ENCODE assay signal across 1 cellular context in the genomic region with DNA sequence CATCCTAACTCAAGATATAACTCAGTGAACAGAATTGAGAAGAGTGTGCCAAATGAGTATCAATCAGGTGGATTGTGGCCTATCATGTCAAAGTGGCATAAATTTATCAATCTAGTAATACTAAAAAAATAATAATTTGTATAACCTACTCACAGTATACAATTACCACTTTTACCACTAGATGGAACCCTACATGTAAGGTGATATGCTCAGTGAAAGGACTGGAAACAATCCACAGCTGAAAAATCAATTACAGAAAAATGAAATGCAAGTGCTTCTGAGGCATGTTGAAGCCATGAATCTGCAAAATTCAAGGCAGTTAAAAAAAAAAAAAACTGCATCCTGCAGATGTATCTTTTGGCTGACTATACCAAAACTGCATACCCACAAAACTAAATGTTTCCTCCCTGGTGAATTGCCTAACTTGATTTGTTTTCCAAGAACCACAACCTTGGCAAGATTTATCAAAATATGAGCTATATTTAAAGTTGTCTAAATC.
TF ChIP-seq lines count a peak whose summit lies in the region.

No MANE protein-coding gene starts in this region.

TF ChIP-seq in HepG2, 621 proteins besides CTCF, POLR2A, EP300 and RAD21 (continues in another document):
- TF ChIP-seq ZNF44 (CRISPR knock-in tag; IDR thresholded peaks at IDR 0.05) (no peak), SRSF1 (optimal IDR thresholded peaks at IDR 0.05; ENCODE audit: low read depth, low read length) (no peak), FOXO1 (CRISPR knock-in tag; IDR thresholded peaks at IDR 0.05) (no peak), NFYC (CRISPR knock-in tag; IDR thresholded peaks at IDR 0.05) (no peak), ZSCAN29 (CRISPR knock-in tag; conservative IDR thresholded peaks at IDR 0.05) (no peak), SMAD3 (CRISPR knock-in tag; IDR thresholded peaks at IDR 0.05) (0 out of 2 replicates have a peak, but pooled peaks have one; percentile 25), FOXA3 (CRISPR knock-in tag; IDR thresholded peaks at IDR 0.05) (0 out of 2 replicates have a peak, but pooled peaks have one; percentile 24), MEIS2 (CRISPR knock-in tag; IDR thresholded peaks at IDR 0.05) (no peak), HOXA7 (CRISPR knock-in tag; IDR thresholded peaks at IDR 0.05) (no peak), RFX3 (CRISPR knock-in tag; IDR thresholded peaks at IDR 0.05) (no peak), CBX5 (CRISPR knock-in tag; IDR thresholded peaks at IDR 0.05; ENCODE audit: borderline replicate concordance) (no peak), KLF13 (CRISPR knock-in tag; IDR thresholded peaks at IDR 0.05) (no peak), NCOA1 (CRISPR knock-in tag; IDR thresholded peaks at IDR 0.05) (no peak), THAP11 (CRISPR knock-in tag; IDR thresholded peaks at IDR 0.05) (peak; percentile 47; the same call in 1 of the 2 replicates), PAX8 (CRISPR knock-in tag; IDR thresholded peaks at IDR 0.05; ENCODE audit: borderline replicate concordance) (no peak), KAT8 (CRISPR knock-in tag; IDR thresholded peaks at IDR 0.05) (peak; percentile 17), TBP (CRISPR knock-in tag; IDR thresholded peaks at IDR 0.05) (no peak), KDM2A (CRISPR knock-in tag; IDR thresholded peaks at IDR 0.05; ENCODE audit: borderline replicate concordance, low read depth) (no peak), NR2F1 (CRISPR knock-in tag; IDR thresholded peaks at IDR 0.05) (no peak), ZNF232 (CRISPR knock-in tag; IDR thresholded peaks at IDR 0.05; ENCODE audit: borderline replicate concordance) (no peak), ATF7-NPFF (CRISPR knock-in tag; IDR thresholded peaks at IDR 0.05; ENCODE audit: low read depth) (no peak), HNRNPLL (IDR thresholded peaks at IDR 0.05; ENCODE audit: low read depth, low read length, poor library complexity, severe bottlenecking) (no peak), ZNF563 (CRISPR knock-in tag; IDR thresholded peaks at IDR 0.05) (no peak), TAF15 (IDR thresholded peaks at IDR 0.05; ENCODE audit: low read depth, low read length, poor library complexity, severe bottlenecking) (no peak), HNRNPL (IDR thresholded peaks at IDR 0.05; ENCODE audit: low read depth, low read length) (no peak), NRL (CRISPR knock-in tag; IDR thresholded peaks at IDR 0.05; ENCODE audit: borderline replicate concordance) (no peak)
- TF ChIP-seq, protein P1, sequence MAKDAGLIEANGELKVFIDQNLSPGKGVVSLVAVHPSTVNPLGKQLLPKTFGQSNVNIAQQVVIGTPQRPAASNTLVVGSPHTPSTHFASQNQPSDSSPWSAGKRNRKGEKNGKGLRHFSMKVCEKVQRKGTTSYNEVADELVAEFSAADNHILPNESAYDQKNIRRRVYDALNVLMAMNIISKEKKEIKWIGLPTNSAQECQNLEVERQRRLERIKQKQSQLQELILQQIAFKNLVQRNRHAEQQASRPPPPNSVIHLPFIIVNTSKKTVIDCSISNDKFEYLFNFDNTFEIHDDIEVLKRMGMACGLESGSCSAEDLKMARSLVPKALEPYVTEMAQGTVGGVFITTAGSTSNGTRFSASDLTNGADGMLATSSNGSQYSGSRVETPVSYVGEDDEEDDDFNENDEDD (CRISPR knock-in tag; IDR thresholded peaks at IDR 0.05; ENCODE audit: borderline replicate concordance): no peak
- TF ChIP-seq, protein P2, sequence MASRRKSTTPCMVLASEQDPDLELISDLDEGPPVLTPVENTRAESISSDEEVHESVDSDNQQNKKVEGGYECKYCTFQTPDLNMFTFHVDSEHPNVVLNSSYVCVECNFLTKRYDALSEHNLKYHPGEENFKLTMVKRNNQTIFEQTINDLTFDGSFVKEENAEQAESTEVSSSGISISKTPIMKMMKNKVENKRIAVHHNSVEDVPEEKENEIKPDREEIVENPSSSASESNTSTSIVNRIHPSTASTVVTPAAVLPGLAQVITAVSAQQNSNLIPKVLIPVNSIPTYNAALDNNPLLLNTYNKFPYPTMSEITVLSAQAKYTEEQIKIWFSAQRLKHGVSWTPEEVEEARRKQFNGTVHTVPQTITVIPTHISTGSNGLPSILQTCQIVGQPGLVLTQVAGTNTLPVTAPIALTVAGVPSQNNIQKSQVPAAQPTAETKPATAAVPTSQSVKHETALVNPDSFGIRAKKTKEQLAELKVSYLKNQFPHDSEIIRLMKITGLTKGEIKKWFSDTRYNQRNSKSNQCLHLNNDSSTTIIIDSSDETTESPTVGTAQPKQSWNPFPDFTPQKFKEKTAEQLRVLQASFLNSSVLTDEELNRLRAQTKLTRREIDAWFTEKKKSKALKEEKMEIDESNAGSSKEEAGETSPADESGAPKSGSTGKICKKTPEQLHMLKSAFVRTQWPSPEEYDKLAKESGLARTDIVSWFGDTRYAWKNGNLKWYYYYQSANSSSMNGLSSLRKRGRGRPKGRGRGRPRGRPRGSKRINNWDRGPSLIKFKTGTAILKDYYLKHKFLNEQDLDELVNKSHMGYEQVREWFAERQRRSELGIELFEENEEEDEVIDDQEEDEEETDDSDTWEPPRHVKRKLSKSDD (CRISPR knock-in tag; IDR thresholded peaks at IDR 0.05; ENCODE audit: low read depth): no peak
- TF ChIP-seq, protein P3, sequence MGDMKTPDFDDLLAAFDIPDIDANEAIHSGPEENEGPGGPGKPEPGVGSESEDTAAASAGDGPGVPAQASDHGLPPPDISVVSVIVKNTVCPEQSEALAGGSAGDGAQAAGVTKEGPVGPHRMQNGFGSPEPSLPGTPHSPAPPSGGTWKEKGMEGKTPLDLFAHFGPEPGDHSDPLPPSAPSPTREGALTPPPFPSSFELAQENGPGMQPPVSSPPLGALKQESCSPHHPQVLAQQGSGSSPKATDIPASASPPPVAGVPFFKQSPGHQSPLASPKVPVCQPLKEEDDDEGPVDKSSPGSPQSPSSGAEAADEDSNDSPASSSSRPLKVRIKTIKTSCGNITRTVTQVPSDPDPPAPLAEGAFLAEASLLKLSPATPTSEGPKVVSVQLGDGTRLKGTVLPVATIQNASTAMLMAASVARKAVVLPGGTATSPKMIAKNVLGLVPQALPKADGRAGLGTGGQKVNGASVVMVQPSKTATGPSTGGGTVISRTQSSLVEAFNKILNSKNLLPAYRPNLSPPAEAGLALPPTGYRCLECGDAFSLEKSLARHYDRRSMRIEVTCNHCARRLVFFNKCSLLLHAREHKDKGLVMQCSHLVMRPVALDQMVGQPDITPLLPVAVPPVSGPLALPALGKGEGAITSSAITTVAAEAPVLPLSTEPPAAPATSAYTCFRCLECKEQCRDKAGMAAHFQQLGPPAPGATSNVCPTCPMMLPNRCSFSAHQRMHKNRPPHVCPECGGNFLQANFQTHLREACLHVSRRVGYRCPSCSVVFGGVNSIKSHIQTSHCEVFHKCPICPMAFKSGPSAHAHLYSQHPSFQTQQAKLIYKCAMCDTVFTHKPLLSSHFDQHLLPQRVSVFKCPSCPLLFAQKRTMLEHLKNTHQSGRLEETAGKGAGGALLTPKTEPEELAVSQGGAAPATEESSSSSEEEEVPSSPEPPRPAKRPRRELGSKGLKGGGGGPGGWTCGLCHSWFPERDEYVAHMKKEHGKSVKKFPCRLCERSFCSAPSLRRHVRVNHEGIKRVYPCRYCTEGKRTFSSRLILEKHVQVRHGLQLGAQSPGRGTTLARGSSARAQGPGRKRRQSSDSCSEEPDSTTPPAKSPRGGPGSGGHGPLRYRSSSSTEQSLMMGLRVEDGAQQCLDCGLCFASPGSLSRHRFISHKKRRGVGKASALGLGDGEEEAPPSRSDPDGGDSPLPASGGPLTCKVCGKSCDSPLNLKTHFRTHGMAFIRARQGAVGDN (CRISPR knock-in tag; IDR thresholded peaks at IDR 0.05): no peak
- TF ChIP-seq, protein P4, sequence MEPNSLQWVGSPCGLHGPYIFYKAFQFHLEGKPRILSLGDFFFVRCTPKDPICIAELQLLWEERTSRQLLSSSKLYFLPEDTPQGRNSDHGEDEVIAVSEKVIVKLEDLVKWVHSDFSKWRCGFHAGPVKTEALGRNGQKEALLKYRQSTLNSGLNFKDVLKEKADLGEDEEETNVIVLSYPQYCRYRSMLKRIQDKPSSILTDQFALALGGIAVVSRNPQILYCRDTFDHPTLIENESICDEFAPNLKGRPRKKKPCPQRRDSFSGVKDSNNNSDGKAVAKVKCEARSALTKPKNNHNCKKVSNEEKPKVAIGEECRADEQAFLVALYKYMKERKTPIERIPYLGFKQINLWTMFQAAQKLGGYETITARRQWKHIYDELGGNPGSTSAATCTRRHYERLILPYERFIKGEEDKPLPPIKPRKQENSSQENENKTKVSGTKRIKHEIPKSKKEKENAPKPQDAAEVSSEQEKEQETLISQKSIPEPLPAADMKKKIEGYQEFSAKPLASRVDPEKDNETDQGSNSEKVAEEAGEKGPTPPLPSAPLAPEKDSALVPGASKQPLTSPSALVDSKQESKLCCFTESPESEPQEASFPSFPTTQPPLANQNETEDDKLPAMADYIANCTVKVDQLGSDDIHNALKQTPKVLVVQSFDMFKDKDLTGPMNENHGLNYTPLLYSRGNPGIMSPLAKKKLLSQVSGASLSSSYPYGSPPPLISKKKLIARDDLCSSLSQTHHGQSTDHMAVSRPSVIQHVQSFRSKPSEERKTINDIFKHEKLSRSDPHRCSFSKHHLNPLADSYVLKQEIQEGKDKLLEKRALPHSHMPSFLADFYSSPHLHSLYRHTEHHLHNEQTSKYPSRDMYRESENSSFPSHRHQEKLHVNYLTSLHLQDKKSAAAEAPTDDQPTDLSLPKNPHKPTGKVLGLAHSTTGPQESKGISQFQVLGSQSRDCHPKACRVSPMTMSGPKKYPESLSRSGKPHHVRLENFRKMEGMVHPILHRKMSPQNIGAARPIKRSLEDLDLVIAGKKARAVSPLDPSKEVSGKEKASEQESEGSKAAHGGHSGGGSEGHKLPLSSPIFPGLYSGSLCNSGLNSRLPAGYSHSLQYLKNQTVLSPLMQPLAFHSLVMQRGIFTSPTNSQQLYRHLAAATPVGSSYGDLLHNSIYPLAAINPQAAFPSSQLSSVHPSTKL (CRISPR knock-in tag; IDR thresholded peaks at IDR 0.05): 0 out of 2 replicates have a peak, but pooled peaks have one; percentile 11
- TF ChIP-seq, protein P5, sequence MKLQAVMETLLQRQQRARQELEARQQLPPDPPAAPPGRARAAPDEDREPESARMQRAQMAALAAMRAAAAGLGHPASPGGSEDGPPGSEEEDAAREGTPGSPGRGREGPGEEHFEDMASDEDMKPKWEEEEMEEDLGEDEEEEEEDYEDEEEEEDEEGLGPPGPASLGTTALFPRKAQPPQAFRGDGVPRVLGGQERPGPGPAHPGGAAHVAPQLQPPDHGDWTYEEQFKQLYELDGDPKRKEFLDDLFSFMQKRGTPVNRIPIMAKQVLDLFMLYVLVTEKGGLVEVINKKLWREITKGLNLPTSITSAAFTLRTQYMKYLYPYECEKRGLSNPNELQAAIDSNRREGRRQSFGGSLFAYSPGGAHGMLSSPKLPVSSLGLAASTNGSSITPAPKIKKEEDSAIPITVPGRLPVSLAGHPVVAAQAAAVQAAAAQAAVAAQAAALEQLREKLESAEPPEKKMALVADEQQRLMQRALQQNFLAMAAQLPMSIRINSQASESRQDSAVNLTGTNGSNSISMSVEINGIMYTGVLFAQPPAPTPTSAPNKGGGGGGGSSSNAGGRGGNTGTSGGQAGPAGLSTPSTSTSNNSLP (IDR thresholded peaks at IDR 0.05; ENCODE audit: low read depth, low read length): peak; percentile 62
- TF ChIP-seq, protein P6, sequence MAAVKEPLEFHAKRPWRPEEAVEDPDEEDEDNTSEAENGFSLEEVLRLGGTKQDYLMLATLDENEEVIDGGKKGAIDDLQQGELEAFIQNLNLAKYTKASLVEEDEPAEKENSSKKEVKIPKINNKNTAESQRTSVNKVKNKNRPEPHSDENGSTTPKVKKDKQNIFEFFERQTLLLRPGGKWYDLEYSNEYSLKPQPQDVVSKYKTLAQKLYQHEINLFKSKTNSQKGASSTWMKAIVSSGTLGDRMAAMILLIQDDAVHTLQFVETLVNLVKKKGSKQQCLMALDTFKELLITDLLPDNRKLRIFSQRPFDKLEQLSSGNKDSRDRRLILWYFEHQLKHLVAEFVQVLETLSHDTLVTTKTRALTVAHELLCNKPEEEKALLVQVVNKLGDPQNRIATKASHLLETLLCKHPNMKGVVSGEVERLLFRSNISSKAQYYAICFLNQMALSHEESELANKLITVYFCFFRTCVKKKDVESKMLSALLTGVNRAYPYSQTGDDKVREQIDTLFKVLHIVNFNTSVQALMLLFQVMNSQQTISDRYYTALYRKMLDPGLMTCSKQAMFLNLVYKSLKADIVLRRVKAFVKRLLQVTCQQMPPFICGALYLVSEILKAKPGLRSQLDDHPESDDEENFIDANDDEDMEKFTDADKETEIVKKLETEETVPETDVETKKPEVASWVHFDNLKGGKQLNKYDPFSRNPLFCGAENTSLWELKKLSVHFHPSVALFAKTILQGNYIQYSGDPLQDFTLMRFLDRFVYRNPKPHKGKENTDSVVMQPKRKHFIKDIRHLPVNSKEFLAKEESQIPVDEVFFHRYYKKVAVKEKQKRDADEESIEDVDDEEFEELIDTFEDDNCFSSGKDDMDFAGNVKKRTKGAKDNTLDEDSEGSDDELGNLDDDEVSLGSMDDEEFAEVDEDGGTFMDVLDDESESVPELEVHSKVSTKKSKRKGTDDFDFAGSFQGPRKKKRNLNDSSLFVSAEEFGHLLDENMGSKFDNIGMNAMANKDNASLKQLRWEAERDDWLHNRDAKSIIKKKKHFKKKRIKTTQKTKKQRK (IDR thresholded peaks at IDR 0.05; ENCODE audit: low read length): no peak
